In the genomic region with DNA sequence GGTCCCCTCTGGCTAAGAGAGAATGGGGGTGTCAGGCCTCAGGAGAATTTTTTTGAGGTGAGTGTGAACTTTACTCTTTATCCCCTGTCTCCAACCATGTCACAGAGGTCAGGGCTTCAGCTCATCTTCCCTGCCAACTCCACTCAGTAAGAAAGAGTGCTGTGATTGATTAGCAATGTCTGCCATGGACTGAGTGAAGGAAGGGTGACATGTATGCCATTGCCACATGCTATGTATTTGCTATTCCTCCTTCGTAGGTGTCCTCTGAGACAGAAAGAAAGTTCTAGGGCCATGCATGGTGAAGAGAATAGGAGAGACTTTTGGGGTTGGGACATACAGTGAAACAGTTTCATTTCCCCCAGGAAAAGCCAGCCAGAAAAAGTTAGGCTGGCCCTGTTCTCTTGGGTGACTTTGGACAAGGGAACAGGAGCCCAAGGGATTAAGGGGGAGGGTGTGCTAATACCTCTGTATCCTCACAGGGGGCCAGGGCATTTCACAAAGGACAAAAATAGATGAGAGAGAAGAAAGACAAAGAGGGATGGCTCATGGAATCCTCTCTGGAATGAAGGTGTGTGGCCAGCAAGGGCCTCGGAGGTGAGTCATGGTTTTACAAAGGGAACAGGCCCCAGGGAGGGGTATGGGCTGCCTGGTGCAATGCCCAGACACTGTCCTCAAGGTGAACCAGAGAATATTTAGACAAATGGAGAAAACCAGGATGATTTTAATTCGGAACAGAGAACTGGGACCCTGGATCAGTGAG, we compare ENCODE assay signal across 18 cellular contexts. TPM values are rescaled to one million over a fixed set of nuclear protein-coding genes. Genes with fewer than 3 reads are reported as not detected.
DNase-seq lines count a peak whose midpoint lies in the region; ATAC-seq, FAIRE-seq and TF ChIP-seq lines count a peak whose summit lies in the region.
"Had no signal": no experiment of that assay in that cellular context is flagged by ENCODE, and none has a peak within 500 bp of the region (broad histone marks: within the 10 kb centered on the region; RNA-seq: fewer than 3 reads in every experiment).

No MANE protein-coding gene starts in this region.

- H3K27ac ChIP-seq in GM12878 (ENCODE audit: control insufficient read depth, insufficient read depth), result no peak overlapping the region
- H3K27ac ChIP-seq: BLaER1, breast epithelium had no signal

- SMC1A ChIA-PET in GM12878 (lab: Charles Lee; ENCODE audit: uncharacterized antibody, unreplicated experiment), result interaction anchor here (2.2 kb wide), 1 partner anchor 39 kb away, joined by 7 read pairs; no protein-coding TSS in a partner anchor

- no peaks in the 10 kb centered on the region for H3K9me3 ChIP-seq in GM12878 (replicated peaks; ENCODE audit: control insufficient read depth, insufficient read depth, low read length)
- H3K9me3 ChIP-seq: BLaER1, breast epithelium had no signal

- ATAC-seq in GM12878, result no peak
- no peak for ATAC-seq in GM18498 (IDR thresholded peaks at IDR 0.05; ENCODE audit: unreplicated experiment)
- ATAC-seq: T-cell had no signal

- peaks cover 5% of the 10 kb centered on the region in 2 donors for H3K4me1 Mint-ChIP-seq in immature natural killer cell

- H3K27ac Mint-ChIP-seq in immature natural killer cell, result no peak overlapping the region
- H3K27ac Mint-ChIP-seq: stimulated activated naive CD8-positive, alpha-beta T cell treated with anti-CD3 and anti-CD28 coated beads, Interleukin-15, Interleukin-2, amounts not matched to agents 100 ng/mL and 50 ng/mL, for 24 hours; T-cell had no signal

- no TSS peak for BruUV-seq in GM12878 (replicated peaks; lab: Mats Ljungman, UMichigan)

- H3K79me2 ChIP-seq in GM12878 (ENCODE audit: control insufficient read depth, insufficient read depth, low read length), result no peaks in the 10 kb centered on the region

- DNase-seq in Daoy (ENCODE audit: low read depth) (peak; percentile 38), GM12878 (ENCODE audit: low read depth, low spot score) (no peak), kidney epithelial cell (ENCODE audit: low read depth) (peak; percentile 31), DMS53 treated with DMSO at 0.1 percent for 48 hours (lab: John Stamatoyannopoulos, UW; ENCODE audit: unreplicated experiment) (no peak), AG08395 (ENCODE audit: low spot score) (no peak), immature natural killer cell (no peak)
- DNase-seq: activated CD4-positive, alpha-beta T cell treated with anti-CD3 and anti-CD28 coated beads for 4 hours; hypothalamus; NCI-H187; posterior cingulate gyrus; stimulated activated CD4-positive, alpha-beta T cell treated with anti-CD3 and anti-CD28 coated beads, Interleukin-2, amount 100 ng/mL, for 24 hours; T-cell had no signal

- H3K4me2 ChIP-seq in GM12878 (ENCODE audit: control insufficient read depth, insufficient read depth), result no peak overlapping the region
- H3K4me2 ChIP-seq: BLaER1 had no signal

- no peaks in the 10 kb centered on the region for H4K20me1 ChIP-seq in GM12878 (ENCODE audit: control insufficient read depth, insufficient read depth)
- H4K20me1 ChIP-seq: BLaER1 had no signal

- TF ChIP-seq EP300 in Ishikawa (IDR thresholded peaks at IDR 0.05; ENCODE audit: borderline replicate concordance), result no peak
- no peak for TF ChIP-seq EP300 in GM12878 (IDR thresholded peaks at IDR 0.05; ENCODE audit: borderline replicate concordance in 1 of 2, control insufficient read depth in 1 of 2, low read depth in 2 of 2, low read length in 2 of 2)

- CTCF ChIA-PET in GM12878 (lab: Yijun Ruan, JAX), result interaction anchor here (10.1 kb wide), 1 partner anchor 38 kb away, joined by 80 read pairs; no protein-coding TSS in a partner anchor

- H3K4me3 ChIP-seq in GM12878 (no peak overlapping the region), kidney epithelial cell (ENCODE audit: low read depth, low read length) (no peak overlapping the region)
- H3K4me3 ChIP-seq: BLaER1, breast epithelium had no signal

- intact Hi-C loops in GM12878 (cut with micrococcal nuclease; ENCODE audit: unreplicated experiment), result no loop called here

- in situ Hi-C loops in GM12878 (cut with MboI), result loop anchor here (5.0 kb wide), 1 partner anchor 378 kb away; no protein-coding TSS in a partner anchor

- H3K36me3 Mint-ChIP-seq in immature natural killer cell, result peaks cover 0 to 4% (median 0%) of the 10 kb centered on the region in 3 donors
- H3K36me3 Mint-ChIP-seq: T-cell had no signal

- H3K4me3 Mint-ChIP-seq in immature natural killer cell, result no peak overlapping the region
- H3K4me3 Mint-ChIP-seq: stimulated activated naive CD8-positive, alpha-beta T cell treated with anti-CD3 and anti-CD28 coated beads, Interleukin-15, Interleukin-2, amounts not matched to agents 100 ng/mL and 50 ng/mL, for 24 hours; T-cell had no signal

- no peak for TF ChIP-seq CTCF in GM12878 (IDR thresholded peaks at IDR 0.05 in 2 of 3, conservative IDR thresholded peaks at IDR 0.05 in 1 of 3; ENCODE audit: control insufficient read depth in 2 of 3, extremely low read depth in 1 of 3, insufficient read depth in 1 of 3, low read depth in 3 of 3, low read length in 3 of 3)
- no peak for TF ChIP-seq CTCF in kidney epithelial cell (IDR thresholded peaks at IDR 0.05; ENCODE audit: insufficient read depth, low read length, poor library complexity, severe bottlenecking)

- POLR2A ChIA-PET in GM12878 (lab: Charles Lee), result no interaction called here

- no peak for FAIRE-seq in GM12878 (lab: Jason Lieb, UNC)
- FAIRE-seq: G401.6 had no signal

- RAD21 ChIA-PET in GM12878 (lab: Charles Lee; ENCODE audit: unreplicated experiment), result no interaction called here

- TF ChIP-seq RAD21 in Ishikawa (IDR thresholded peaks at IDR 0.05; ENCODE audit: low read depth) (no peak), GM12878 (IDR thresholded peaks at IDR 0.05; ENCODE audit: insufficient read depth, low read depth, low read length) (no peak)

- no peak for TF ChIP-seq POLR2A in GM12878 (IDR thresholded peaks at IDR 0.05; ENCODE audit: low read depth, low read length)

- H2AFZ ChIP-seq in GM12878 (ENCODE audit: control insufficient read depth, low read depth, low read length), result no peak overlapping the region

- H3K4me1 ChIP-seq in GM12878 (ENCODE audit: control insufficient read depth, insufficient read depth, low read length), result peaks cover 3% of the 10 kb centered on the region; the same call in 1 of the 2 replicates
- H3K4me1 ChIP-seq: breast epithelium had no signal

- H3K9me3 Mint-ChIP-seq in immature natural killer cell, result no peaks in the 10 kb centered on the region
- H3K9me3 Mint-ChIP-seq: stimulated activated naive CD8-positive, alpha-beta T cell treated with anti-CD3 and anti-CD28 coated beads, Interleukin-15, Interleukin-2, amounts not matched to agents 100 ng/mL and 50 ng/mL, for 24 hours; T-cell had no signal

- H3K27me3 ChIP-seq in GM12878 (replicated peaks in 1 of 2; ENCODE audit: control insufficient read depth in 2 of 2, insufficient read depth in 2 of 2, low read length in 1 of 2) (no peaks in the 10 kb centered on the region), kidney epithelial cell (ENCODE audit: control insufficient read depth, insufficient read depth, low read length) (no peaks in the 10 kb centered on the region)
- H3K27me3 ChIP-seq: BLaER1 had no signal

- 13% methylated on average over 3 of the region's 3 CpGs for WGBS in GM12878 (ENCODE audit: insufficient coverage, insufficient replicate concordance, low lambda C conversion rate, missing lambda C conversion rate)

- H3K36me3 ChIP-seq in GM12878 (ENCODE audit: control insufficient read depth in 2 of 2, insufficient read depth in 2 of 2, low read length in 1 of 2) (no peaks in the 10 kb centered on the region), kidney epithelial cell (ENCODE audit: control insufficient read depth, insufficient read depth, low read length) (no peaks in the 10 kb centered on the region)
- H3K36me3 ChIP-seq: BLaER1, breast epithelium had no signal

- H3K9ac ChIP-seq in GM12878 (ENCODE audit: control insufficient read depth, insufficient read depth, low read length), result no peak overlapping the region
- H3K9ac ChIP-seq: BLaER1 had no signal

- peaks cover 6 to 11% (median 7%) of the 10 kb centered on the region in 3 donors for H3K27me3 Mint-ChIP-seq in immature natural killer cell (ENCODE audit: low read depth in 3 of 3)

TF ChIP-seq in Ishikawa, 13 proteins besides CTCF, POLR2A, EP300 and RAD21:
- TF ChIP-seq EGR1 (IDR thresholded peaks at IDR 0.05), result no peak
- peak; percentile 40 for TF ChIP-seq TEAD4 (IDR thresholded peaks at IDR 0.05)

TF ChIP-seq in GM12878, 131 proteins besides CTCF, POLR2A, EP300 and RAD21 (continues in another document):
- no peak for TF ChIP-seq FOS (IDR thresholded peaks at IDR 0.05; ENCODE audit: borderline replicate concordance, extremely low read depth, insufficient read length)
- TF ChIP-seq ATF7 (IDR thresholded peaks at IDR 0.05; ENCODE audit: low read depth), result no peak
- no peak for TF ChIP-seq PAX5 (IDR thresholded peaks at IDR 0.05; ENCODE audit: borderline replicate concordance, low read depth, low read length)
- no peak for TF ChIP-seq CREB1 (IDR thresholded peaks at IDR 0.05; ENCODE audit: low read depth)
- TF ChIP-seq EED (IDR thresholded peaks at IDR 0.05; ENCODE audit: low read depth), result no peak

RNA-seq across cellular contexts. Expression of a gene that starts 13.9 kb away (rescaled TPM):
- total RNA-seq in Daoy (2014; rRNA removed; shearing (Covaris generic)), result not detected in 2 replicates
- not detected in 2 replicates for total RNA-seq in GM12878 (2013; cell fraction: nucleolus; rRNA removed)
- total RNA-seq in GM12878 (2014; rRNA removed) (0.44 and 0.62 TPM in 2 replicates), GM12878 (2014; rRNA removed; fragmentation: Illumina TruSeq; extraction: Trizol) (not detected in 2 replicates), GM12878 (2021) (0.77 and 0.82 TPM in 2 replicates), kidney epithelial cell (not detected in 2 replicates)
- polyA plus RNA-seq in GM12878 (2011; ENCODE audit: low read depth), result 2.1 TPM
- polyA plus RNA-seq in GM12878 (2011; rRNA removed) (0.08 TPM in 1 of 2 replicates, not detected in the other), GM12878 (2014; fragmentation: Illumina TruSeq; extraction: Trizol) (0.57 TPM in 1 of 2 replicates, not detected in the other), GM12878 (2014; fragmentation: Nextera tagmentation; extraction: Ambion mirVana) (1 to 10 TPM; 1.8 TPM), GM12878 (2014; rRNA removed) (0.46 and 0.50 TPM in 2 replicates), GM12878 (2016; fragmentation: Nextera tagmentation; extraction: Ambion mirVana) (under 1 TPM; 0.50 to 0.57 TPM), immature natural killer cell (not detected)
- 0.25 and 0.58 TPM in 2 replicates for polyA plus RNA-seq in GM12878 (2011; cell fraction: cytosol; rRNA removed)
- 0.31 TPM in 1 of 2 replicates, not detected in the other for polyA plus RNA-seq in GM12878 (2011; cell fraction: nucleus; rRNA removed)
- polyA plus RNA-seq in GM12878 (2012), result 1.3 and 1.7 TPM in 2 replicates
- 0.46 TPM in 1 of 2 replicates, not detected in the other for polyA minus RNA-seq in GM12878 (2011; rRNA and poly(A)+ RNA removed)
- not detected in 2 replicates for polyA minus RNA-seq in GM12878 (2011; cell fraction: cytosol; rRNA and poly(A)+ RNA removed)
- polyA minus RNA-seq in GM12878 (2011; cell fraction: nucleus; rRNA and poly(A)+ RNA removed), result not detected in 2 replicates
- total RNA-seq: breast epithelium, T-cell had no signal

Comparison
In these comparisons a context has a peak if more than half of its experiments do, and no peak if none do; other contexts are left out.
1. DNase-seq: peak in Daoy (single experiment) and kidney epithelial cell (single experiment); none in GM12878 (single experiment), DMS53 treated with DMSO at 0.1 percent for 48 hours (single experiment), AG08395 (single experiment) and immature natural killer cell (0 of 3).